Comparison of ENCODE assay signal across 1 cellular context in the genomic region with DNA sequence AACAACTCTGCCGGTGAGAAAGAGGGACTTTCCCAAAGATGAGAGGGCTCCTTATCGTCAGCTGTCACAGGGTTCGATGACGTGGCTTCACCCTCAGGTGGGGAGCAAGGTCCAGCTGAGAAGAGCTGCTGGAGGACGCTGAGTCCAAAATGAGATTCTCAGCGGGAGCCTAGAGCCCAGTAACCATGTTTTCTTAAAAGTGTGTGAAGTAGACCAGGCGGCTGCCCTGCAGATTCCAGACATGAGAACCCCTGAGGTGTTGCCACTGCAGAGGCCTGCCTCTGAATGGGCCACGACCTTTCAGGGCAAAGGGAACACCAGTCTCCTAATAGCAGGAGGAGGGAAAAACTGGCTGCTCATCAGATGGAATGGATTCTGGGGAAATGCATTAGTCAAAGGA.
TF ChIP-seq lines count a peak whose summit lies in the region.

No MANE protein-coding gene starts in this region.

TF ChIP-seq in HepG2, 621 proteins besides CTCF, POLR2A, EP300 and RAD21 (continued from another document):
- TF ChIP-seq, protein P1, sequence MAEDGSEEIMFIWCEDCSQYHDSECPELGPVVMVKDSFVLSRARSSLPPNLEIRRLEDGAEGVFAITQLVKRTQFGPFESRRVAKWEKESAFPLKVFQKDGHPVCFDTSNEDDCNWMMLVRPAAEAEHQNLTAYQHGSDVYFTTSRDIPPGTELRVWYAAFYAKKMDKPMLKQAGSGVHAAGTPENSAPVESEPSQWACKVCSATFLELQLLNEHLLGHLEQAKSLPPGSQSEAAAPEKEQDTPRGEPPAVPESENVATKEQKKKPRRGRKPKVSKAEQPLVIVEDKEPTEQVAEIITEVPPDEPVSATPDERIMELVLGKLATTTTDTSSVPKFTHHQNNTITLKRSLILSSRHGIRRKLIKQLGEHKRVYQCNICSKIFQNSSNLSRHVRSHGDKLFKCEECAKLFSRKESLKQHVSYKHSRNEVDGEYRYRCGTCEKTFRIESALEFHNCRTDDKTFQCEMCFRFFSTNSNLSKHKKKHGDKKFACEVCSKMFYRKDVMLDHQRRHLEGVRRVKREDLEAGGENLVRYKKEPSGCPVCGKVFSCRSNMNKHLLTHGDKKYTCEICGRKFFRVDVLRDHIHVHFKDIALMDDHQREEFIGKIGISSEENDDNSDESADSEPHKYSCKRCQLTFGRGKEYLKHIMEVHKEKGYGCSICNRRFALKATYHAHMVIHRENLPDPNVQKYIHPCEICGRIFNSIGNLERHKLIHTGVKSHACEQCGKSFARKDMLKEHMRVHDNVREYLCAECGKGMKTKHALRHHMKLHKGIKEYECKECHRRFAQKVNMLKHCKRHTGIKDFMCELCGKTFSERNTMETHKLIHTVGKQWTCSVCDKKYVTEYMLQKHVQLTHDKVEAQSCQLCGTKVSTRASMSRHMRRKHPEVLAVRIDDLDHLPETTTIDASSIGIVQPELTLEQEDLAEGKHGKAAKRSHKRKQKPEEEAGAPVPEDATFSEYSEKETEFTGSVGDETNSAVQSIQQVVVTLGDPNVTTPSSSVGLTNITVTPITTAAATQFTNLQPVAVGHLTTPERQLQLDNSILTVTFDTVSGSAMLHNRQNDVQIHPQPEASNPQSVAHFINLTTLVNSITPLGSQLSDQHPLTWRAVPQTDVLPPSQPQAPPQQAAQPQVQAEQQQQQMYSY (CRISPR knock-in tag; IDR thresholded peaks at IDR 0.05) = peak; percentile 85
- 0 out of 2 replicates have a peak, but pooled peaks have one; percentile 22 for TF ChIP-seq ATF1 (CRISPR knock-in tag; IDR thresholded peaks at IDR 0.05)
- no peak for TF ChIP-seq SUZ12 (IDR thresholded peaks at IDR 0.05; ENCODE audit: low read depth, low read length)
- no peak for TF ChIP-seq TMF1 (CRISPR knock-in tag; IDR thresholded peaks at IDR 0.05; ENCODE audit: low read depth)
- TF ChIP-seq PAF1 (CRISPR knock-in tag; IDR thresholded peaks at IDR 0.05) = no peak
- TF ChIP-seq, protein P2, sequence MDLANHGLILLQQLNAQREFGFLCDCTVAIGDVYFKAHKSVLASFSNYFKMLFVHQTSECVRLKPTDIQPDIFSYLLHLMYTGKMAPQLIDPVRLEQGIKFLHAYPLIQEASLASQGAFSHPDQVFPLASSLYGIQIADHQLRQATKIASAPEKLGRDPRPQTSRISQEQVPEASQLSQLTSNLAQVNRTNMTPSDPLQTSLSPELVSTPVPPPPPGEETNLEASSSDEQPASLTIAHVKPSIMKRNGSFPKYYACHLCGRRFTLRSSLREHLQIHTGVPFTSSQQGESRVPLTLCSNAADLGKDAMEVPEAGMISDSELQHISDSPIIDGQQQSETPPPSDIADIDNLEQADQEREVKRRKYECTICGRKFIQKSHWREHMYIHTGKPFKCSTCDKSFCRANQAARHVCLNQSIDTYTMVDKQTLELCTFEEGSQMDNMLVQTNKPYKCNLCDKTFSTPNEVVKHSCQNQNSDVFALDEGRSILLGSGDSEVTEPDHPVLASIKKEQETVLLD (CRISPR knock-in tag; IDR thresholded peaks at IDR 0.05; ENCODE audit: low read depth) = no peak
- TF ChIP-seq, protein P3, sequence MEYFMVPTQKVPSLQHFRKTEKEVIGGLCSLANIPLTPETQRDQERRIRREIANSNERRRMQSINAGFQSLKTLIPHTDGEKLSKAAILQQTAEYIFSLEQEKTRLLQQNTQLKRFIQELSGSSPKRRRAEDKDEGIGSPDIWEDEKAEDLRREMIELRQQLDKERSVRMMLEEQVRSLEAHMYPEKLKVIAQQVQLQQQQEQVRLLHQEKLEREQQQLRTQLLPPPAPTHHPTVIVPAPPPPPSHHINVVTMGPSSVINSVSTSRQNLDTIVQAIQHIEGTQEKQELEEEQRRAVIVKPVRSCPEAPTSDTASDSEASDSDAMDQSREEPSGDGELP (IDR thresholded peaks at IDR 0.05; ENCODE audit: borderline replicate concordance, low read depth) = peak; percentile 52; the same call in 1 of the 2 replicates
- TF ChIP-seq ZNF605 (CRISPR knock-in tag; IDR thresholded peaks at IDR 0.05) = 0 out of 2 replicates have a peak, but pooled peaks have one; percentile 19
- TF ChIP-seq XRCC5 (optimal IDR thresholded peaks at IDR 0.05; ENCODE audit: low read length) = peak; percentile 44
- TF ChIP-seq MBNL3 (CRISPR knock-in tag; conservative IDR thresholded peaks at IDR 0.05) = no peak
- TF ChIP-seq, protein P4, sequence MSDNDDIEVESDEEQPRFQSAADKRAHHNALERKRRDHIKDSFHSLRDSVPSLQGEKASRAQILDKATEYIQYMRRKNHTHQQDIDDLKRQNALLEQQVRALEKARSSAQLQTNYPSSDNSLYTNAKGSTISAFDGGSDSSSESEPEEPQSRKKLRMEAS (IDR thresholded peaks at IDR 0.05) = no peak
- TF ChIP-seq SMAD1 (CRISPR knock-in tag; IDR thresholded peaks at IDR 0.05; ENCODE audit: borderline replicate concordance, low read depth) = no peak
- no peak for TF ChIP-seq ZFP90 (CRISPR knock-in tag; IDR thresholded peaks at IDR 0.05; ENCODE audit: borderline replicate concordance)
- TF ChIP-seq NR2F1 (CRISPR knock-in tag; IDR thresholded peaks at IDR 0.05) = peak in 1 of 2 experiments; percentile 12; a peak in 1 of 4 replicates
- TF ChIP-seq NRL (CRISPR knock-in tag; IDR thresholded peaks at IDR 0.05; ENCODE audit: borderline replicate concordance) = no peak
- TF ChIP-seq, protein P5, sequence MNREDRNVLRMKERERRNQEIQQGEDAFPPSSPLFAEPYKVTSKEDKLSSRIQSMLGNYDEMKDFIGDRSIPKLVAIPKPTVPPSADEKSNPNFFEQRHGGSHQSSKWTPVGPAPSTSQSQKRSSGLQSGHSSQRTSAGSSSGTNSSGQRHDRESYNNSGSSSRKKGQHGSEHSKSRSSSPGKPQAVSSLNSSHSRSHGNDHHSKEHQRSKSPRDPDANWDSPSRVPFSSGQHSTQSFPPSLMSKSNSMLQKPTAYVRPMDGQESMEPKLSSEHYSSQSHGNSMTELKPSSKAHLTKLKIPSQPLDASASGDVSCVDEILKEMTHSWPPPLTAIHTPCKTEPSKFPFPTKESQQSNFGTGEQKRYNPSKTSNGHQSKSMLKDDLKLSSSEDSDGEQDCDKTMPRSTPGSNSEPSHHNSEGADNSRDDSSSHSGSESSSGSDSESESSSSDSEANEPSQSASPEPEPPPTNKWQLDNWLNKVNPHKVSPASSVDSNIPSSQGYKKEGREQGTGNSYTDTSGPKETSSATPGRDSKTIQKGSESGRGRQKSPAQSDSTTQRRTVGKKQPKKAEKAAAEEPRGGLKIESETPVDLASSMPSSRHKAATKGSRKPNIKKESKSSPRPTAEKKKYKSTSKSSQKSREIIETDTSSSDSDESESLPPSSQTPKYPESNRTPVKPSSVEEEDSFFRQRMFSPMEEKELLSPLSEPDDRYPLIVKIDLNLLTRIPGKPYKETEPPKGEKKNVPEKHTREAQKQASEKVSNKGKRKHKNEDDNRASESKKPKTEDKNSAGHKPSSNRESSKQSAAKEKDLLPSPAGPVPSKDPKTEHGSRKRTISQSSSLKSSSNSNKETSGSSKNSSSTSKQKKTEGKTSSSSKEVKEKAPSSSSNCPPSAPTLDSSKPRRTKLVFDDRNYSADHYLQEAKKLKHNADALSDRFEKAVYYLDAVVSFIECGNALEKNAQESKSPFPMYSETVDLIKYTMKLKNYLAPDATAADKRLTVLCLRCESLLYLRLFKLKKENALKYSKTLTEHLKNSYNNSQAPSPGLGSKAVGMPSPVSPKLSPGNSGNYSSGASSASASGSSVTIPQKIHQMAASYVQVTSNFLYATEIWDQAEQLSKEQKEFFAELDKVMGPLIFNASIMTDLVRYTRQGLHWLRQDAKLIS (CRISPR knock-in tag; IDR thresholded peaks at IDR 0.05) = no peak
- TF ChIP-seq ZNF607 (CRISPR knock-in tag; IDR thresholded peaks at IDR 0.05; ENCODE audit: borderline replicate concordance) = peak; percentile 32; the same call in 1 of the 2 replicates
- TF ChIP-seq, protein P6, sequence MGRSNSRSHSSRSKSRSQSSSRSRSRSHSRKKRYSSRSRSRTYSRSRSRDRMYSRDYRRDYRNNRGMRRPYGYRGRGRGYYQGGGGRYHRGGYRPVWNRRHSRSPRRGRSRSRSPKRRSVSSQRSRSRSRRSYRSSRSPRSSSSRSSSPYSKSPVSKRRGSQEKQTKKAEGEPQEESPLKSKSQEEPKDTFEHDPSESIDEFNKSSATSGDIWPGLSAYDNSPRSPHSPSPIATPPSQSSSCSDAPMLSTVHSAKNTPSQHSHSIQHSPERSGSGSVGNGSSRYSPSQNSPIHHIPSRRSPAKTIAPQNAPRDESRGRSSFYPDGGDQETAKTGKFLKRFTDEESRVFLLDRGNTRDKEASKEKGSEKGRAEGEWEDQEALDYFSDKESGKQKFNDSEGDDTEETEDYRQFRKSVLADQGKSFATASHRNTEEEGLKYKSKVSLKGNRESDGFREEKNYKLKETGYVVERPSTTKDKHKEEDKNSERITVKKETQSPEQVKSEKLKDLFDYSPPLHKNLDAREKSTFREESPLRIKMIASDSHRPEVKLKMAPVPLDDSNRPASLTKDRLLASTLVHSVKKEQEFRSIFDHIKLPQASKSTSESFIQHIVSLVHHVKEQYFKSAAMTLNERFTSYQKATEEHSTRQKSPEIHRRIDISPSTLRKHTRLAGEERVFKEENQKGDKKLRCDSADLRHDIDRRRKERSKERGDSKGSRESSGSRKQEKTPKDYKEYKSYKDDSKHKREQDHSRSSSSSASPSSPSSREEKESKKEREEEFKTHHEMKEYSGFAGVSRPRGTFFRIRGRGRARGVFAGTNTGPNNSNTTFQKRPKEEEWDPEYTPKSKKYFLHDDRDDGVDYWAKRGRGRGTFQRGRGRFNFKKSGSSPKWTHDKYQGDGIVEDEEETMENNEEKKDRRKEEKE (IDR thresholded peaks at IDR 0.05) = no peak
- TF ChIP-seq ZNF292 (CRISPR knock-in tag; IDR thresholded peaks at IDR 0.05; ENCODE audit: borderline replicate concordance, low read depth) = 0 out of 2 replicates have a peak, but pooled peaks have one; percentile 30
- TF ChIP-seq ZNF563 (CRISPR knock-in tag; IDR thresholded peaks at IDR 0.05) = peak; percentile 50; the same call in 1 of the 2 replicates
- no peak for TF ChIP-seq TP53 (CRISPR knock-in tag; conservative IDR thresholded peaks at IDR 0.05)
- no peak for TF ChIP-seq ZNF17 (CRISPR knock-in tag; IDR thresholded peaks at IDR 0.05)
- TF ChIP-seq, protein P7, sequence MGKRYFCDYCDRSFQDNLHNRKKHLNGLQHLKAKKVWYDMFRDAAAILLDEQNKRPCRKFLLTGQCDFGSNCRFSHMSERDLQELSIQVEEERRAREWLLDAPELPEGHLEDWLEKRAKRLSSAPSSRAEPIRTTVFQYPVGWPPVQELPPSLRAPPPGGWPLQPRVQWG (CRISPR knock-in tag; IDR thresholded peaks at IDR 0.05; ENCODE audit: borderline replicate concordance, low read depth) = no peak
- TF ChIP-seq JDP2 (CRISPR knock-in tag; IDR thresholded peaks at IDR 0.05; ENCODE audit: borderline replicate concordance) = no peak
- no peak for TF ChIP-seq MATR3 (CRISPR knock-in tag; IDR thresholded peaks at IDR 0.05)
- no peak for TF ChIP-seq GZF1 (CRISPR knock-in tag; IDR thresholded peaks at IDR 0.05)
- TF ChIP-seq, protein P8, sequence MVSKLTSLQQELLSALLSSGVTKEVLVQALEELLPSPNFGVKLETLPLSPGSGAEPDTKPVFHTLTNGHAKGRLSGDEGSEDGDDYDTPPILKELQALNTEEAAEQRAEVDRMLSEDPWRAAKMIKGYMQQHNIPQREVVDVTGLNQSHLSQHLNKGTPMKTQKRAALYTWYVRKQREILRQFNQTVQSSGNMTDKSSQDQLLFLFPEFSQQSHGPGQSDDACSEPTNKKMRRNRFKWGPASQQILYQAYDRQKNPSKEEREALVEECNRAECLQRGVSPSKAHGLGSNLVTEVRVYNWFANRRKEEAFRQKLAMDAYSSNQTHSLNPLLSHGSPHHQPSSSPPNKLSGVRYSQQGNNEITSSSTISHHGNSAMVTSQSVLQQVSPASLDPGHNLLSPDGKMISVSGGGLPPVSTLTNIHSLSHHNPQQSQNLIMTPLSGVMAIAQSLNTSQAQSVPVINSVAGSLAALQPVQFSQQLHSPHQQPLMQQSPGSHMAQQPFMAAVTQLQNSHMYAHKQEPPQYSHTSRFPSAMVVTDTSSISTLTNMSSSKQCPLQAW (CRISPR knock-in tag; IDR thresholded peaks at IDR 0.05) = 0 out of 2 replicates have a peak, but pooled peaks have one; percentile 20
- TF ChIP-seq IRF2 (CRISPR knock-in tag; IDR thresholded peaks at IDR 0.05) = no peak
- TF ChIP-seq, protein P9, sequence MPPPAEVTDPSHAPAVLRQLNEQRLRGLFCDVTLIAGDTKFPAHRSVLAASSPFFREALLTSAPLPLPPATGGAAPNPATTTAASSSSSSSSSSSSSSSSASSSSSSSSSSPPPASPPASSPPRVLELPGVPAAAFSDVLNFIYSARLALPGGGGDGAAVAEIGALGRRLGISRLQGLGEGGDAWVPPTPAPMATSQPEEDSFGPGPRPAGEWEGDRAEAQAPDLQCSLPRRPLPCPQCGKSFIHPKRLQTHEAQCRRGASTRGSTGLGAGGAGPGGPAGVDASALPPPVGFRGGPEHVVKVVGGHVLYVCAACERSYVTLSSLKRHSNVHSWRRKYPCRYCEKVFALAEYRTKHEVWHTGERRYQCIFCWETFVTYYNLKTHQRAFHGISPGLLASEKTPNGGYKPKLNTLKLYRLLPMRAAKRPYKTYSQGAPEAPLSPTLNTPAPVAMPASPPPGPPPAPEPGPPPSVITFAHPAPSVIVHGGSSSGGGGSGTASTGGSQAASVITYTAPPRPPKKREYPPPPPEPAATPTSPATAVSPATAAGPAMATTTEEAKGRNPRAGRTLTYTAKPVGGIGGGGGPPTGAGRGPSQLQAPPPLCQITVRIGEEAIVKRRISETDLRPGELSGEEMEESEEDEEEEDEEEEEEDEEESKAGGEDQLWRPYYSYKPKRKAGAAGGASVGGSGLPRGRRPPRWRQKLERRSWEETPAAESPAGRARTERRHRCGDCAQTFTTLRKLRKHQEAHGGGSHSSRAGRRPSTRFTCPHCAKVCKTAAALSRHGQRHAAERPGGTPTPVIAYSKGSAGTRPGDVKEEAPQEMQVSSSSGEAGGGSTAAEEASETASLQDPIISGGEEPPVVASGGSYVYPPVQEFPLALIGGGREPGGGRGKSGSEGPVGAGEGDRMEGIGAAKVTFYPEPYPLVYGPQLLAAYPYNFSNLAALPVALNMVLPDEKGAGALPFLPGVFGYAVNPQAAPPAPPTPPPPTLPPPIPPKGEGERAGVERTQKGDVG (CRISPR knock-in tag; IDR thresholded peaks at IDR 0.05; ENCODE audit: borderline replicate concordance) = no peak
- TF ChIP-seq ZNF577 (CRISPR knock-in tag; IDR thresholded peaks at IDR 0.05; ENCODE audit: borderline replicate concordance, low read depth) = no peak
- TF ChIP-seq, protein P10, sequence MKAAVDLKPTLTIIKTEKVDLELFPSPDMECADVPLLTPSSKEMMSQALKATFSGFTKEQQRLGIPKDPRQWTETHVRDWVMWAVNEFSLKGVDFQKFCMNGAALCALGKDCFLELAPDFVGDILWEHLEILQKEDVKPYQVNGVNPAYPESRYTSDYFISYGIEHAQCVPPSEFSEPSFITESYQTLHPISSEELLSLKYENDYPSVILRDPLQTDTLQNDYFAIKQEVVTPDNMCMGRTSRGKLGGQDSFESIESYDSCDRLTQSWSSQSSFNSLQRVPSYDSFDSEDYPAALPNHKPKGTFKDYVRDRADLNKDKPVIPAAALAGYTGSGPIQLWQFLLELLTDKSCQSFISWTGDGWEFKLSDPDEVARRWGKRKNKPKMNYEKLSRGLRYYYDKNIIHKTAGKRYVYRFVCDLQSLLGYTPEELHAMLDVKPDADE (CRISPR knock-in tag; IDR thresholded peaks at IDR 0.05) = no peak
- TF ChIP-seq AKAP8 (CRISPR knock-in tag; IDR thresholded peaks at IDR 0.05) = no peak
- no peak for TF ChIP-seq ONECUT2 (CRISPR knock-in tag; IDR thresholded peaks at IDR 0.05)
- TF ChIP-seq FOXA3 (CRISPR knock-in tag; IDR thresholded peaks at IDR 0.05) = no peak
- no peak for TF ChIP-seq KDM5A (IDR thresholded peaks at IDR 0.05; ENCODE audit: borderline replicate concordance, low read length)
- TF ChIP-seq SNRNP70 (IDR thresholded peaks at IDR 0.05; ENCODE audit: low read depth, low read length) = no peak
TF ChIP-seq in HepG2: peak in this region for 11.
